In the genomic region with DNA sequence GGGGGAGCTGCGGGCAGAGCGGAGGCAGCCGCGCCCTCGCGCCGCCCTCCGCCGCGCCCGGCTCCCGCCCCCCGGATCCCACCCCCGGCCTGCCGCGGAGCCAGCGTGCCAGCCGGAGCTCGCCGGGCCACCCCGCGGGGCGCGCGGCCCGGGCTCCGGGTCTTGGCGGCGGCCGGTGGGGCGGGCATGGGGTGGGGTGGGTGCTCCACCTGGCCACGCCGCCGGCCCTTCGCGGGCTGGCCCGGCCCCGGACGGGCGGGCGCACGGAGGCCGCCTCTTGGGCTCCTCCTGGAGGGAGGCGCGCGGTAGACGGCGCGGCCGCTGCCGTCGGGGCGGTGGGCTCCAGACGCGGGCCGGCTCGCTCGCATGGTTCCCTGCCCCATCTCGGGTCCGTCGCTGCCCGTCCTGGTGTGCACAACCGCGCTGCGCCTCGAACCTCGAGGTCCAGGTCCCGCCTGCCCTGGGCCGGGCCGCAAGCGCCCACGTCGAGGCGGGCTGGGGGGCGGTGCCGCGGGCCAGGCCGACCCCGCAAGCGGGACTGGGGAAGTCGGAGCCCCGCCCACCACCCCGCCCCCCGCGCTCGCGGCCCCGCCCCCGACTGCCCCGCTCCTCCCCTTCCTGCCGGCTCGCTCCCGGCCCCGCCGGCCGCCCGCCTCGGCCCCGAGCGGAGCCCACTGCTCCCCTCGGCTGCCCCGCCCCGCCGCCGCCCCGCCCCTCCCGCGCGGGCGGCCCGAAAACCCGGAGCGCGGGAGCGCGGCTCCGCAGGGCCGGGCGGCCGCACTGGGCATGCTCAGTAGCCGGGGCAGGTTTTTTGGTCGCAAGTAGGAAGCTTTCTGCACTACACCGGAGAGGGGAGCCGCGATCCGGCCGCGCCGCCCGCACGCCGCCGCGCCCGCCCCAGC, we compare ENCODE assay signal across 8 cellular contexts. TPM values are rescaled to one million over a fixed set of nuclear protein-coding genes. Genes with fewer than 3 reads are reported as not detected.
DNase-seq lines count a peak whose midpoint lies in the region; ATAC-seq and TF ChIP-seq lines count a peak whose summit lies in the region.

A gene with protein sequence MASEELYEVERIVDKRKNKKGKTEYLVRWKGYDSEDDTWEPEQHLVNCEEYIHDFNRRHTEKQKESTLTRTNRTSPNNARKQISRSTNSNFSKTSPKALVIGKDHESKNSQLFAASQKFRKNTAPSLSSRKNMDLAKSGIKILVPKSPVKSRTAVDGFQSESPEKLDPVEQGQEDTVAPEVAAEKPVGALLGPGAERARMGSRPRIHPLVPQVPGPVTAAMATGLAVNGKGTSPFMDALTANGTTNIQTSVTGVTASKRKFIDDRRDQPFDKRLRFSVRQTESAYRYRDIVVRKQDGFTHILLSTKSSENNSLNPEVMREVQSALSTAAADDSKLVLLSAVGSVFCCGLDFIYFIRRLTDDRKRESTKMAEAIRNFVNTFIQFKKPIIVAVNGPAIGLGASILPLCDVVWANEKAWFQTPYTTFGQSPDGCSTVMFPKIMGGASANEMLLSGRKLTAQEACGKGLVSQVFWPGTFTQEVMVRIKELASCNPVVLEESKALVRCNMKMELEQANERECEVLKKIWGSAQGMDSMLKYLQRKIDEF (plus strand): TSS at position 814 of the 902 bp plus-strand sequence. CDS start 380 bp downstream, outside the sequence.

- TF ChIP-seq EP300 in upper lobe of left lung (IDR thresholded peaks at IDR 0.05) = no peak

- DNase-seq in NCI-H1436 (lab: John Stamatoyannopoulos, UW) (peak; percentile 87), T-cell (peak; percentile 64 to 92 (median 80)), adipocyte (ENCODE audit: low read depth) (peak; percentile 94), heart right ventricle (peak; percentile 85 to 92), progenitor cell of endocrine pancreas (ENCODE audit: low spot score, unreplicated experiment) (peak; percentile 82), upper lobe of left lung (peak; percentile 86 to 99)

- H3K36me3 Mint-ChIP-seq in T-cell = no peaks in the 10 kb centered on the region
- peaks cover 4% of the 10 kb centered on the region for H3K36me3 Mint-ChIP-seq in progenitor cell of endocrine pancreas (ENCODE audit: insufficient read depth)

- CTCF ChIA-PET in T-cell (lab: Charles Lee) = no interaction called here

- peak in 1 of 4 donors; percentile 51 for TF ChIP-seq POLR2A in upper lobe of left lung (IDR thresholded peaks at IDR 0.05)

- H3K4me3 Mint-ChIP-seq in T-cell (peak within 1 kb of the TSS; percentile 87 to 96 (median 92)), progenitor cell of endocrine pancreas (ENCODE audit: low read depth) (peak within 1 kb of the TSS; percentile 90)

- H3K9me3 Mint-ChIP-seq in T-cell = peaks cover 7 to 10% (median 9%) of the 10 kb centered on the region in 3 donors
- H3K9me3 Mint-ChIP-seq in progenitor cell of endocrine pancreas (ENCODE audit: low read depth) = peaks cover 14% of the 10 kb centered on the region

- H3K27ac ChIP-seq in heart right ventricle (peak within 1 kb of the TSS in 9 of 10 donors; percentile 54 to 89 (median 80)), upper lobe of left lung (peak within 1 kb of the TSS; percentile 82 to 93 (median 86))

- peaks cover 11% of the 10 kb centered on the region for H3K4me1 ChIP-seq in adipocyte (ENCODE audit: control insufficient read depth, insufficient read depth, low read length)
- H3K4me1 ChIP-seq in heart right ventricle = peaks cover 0 to 43% (median 18%) of the 10 kb centered on the region in 9 donors
- peaks cover 4 to 22% (median 11%) of the 10 kb centered on the region in 4 donors for H3K4me1 ChIP-seq in upper lobe of left lung

- H3K4me1 Mint-ChIP-seq in T-cell (peaks cover 45 to 52% (median 47%) of the 10 kb centered on the region in 3 donors), progenitor cell of endocrine pancreas (ENCODE audit: low read depth) (peaks cover 17% of the 10 kb centered on the region)

- POLR2A ChIA-PET in T-cell (lab: Charles Lee) = interaction anchor here in 1 of 2 donors (1.1 kb wide), 1 partner anchor 755 kb away, joined by 6 read pairs; a partner anchor contains a TSS

- ATAC-seq in HG02798 (IDR thresholded peaks at IDR 0.05; ENCODE audit: poor library complexity, unreplicated experiment) = peak; percentile 74
- ATAC-seq in T-cell (replicated peaks in 1 of 4) = peak; percentile 78 to 84 (median 80)
- ATAC-seq in heart right ventricle = peak; percentile 87 to 94 (median 92)
- peak; percentile 92 to 94 for ATAC-seq in upper lobe of left lung (ENCODE audit: low FRiP score in 2 of 2)

- H3K27me3 ChIP-seq in adipocyte (replicated peaks; ENCODE audit: control insufficient read depth, insufficient read depth, low read length) (no peaks in the 10 kb centered on the region), heart right ventricle (no peaks in the 10 kb centered on the region), upper lobe of left lung (no peaks in the 10 kb centered on the region)

- 0 out of 2 replicates have a peak, but pooled peaks have one; percentile 6 for TF ChIP-seq CTCF in GM12875 (IDR thresholded peaks at IDR 0.05; ENCODE audit: borderline replicate concordance, insufficient read depth, low read depth, low read length)
- peak in 7 of 9 donors; percentile 5 to 53 (median 33) for TF ChIP-seq CTCF in heart right ventricle (IDR thresholded peaks at IDR 0.05)
- peak; percentile 44 for TF ChIP-seq CTCF in progenitor cell of endocrine pancreas (IDR thresholded peaks at IDR 0.05; ENCODE audit: unreplicated experiment)
- peak in 5 of 6 experiments; percentile 50 to 67 (median 56) for TF ChIP-seq CTCF in upper lobe of left lung (IDR thresholded peaks at IDR 0.05)

- peak within 1 kb of the TSS; percentile 72 to 87 for H3K27ac Mint-ChIP-seq in T-cell
- peak within 1 kb of the TSS; percentile 91 for H3K27ac Mint-ChIP-seq in progenitor cell of endocrine pancreas

- H3K27me3 Mint-ChIP-seq in T-cell = no peaks in the 10 kb centered on the region
- H3K27me3 Mint-ChIP-seq in progenitor cell of endocrine pancreas = peaks cover 36% of the 10 kb centered on the region

- peak within 1 kb of the TSS; percentile 57 for H3K4me3 ChIP-seq in GM12875 (ENCODE audit: low read depth, low read length)
- H3K4me3 ChIP-seq in adipocyte (ENCODE audit: low read length) = peak within 1 kb of the TSS; percentile 89
- H3K4me3 ChIP-seq in heart right ventricle = peak within 1 kb of the TSS; percentile 63 to 82 (median 71)
- H3K4me3 ChIP-seq in upper lobe of left lung = peak within 1 kb of the TSS; percentile 76 to 91 (median 78)

- intact Hi-C loops in heart right ventricle (cut with DNase I) = loop anchor here in 8 of 10 donors (2.0 to 10.0 kb wide), 11 partner anchors 129 to 461 kb away; a partner anchor contains a TSS

- H3K9ac ChIP-seq in adipocyte (ENCODE audit: low read length) = peak within 1 kb of the TSS; percentile 80

- WGBS in heart right ventricle, 2 donors = 0 to 1% methylated on average over 61 to 135 of the region's 135 CpGs
- no CpG with 5 or more reads among the region's 135 CpGs for WGBS in upper lobe of left lung, 2 donors

- H3K36me3 ChIP-seq in adipocyte (ENCODE audit: control insufficient read depth, insufficient read depth, low read length, severe bottlenecking) (no peaks in the 10 kb centered on the region), heart right ventricle (no peaks in the 10 kb centered on the region), upper lobe of left lung (no peaks in the 10 kb centered on the region)

- peaks cover 6% of the 10 kb centered on the region for H3K9me3 ChIP-seq in adipocyte (ENCODE audit: control insufficient read depth, low read length)
- peaks cover 0 to 9% (median 0%) of the 10 kb centered on the region in 11 donors for H3K9me3 ChIP-seq in heart right ventricle
- no peaks in the 10 kb centered on the region for H3K9me3 ChIP-seq in upper lobe of left lung

RNA-seq across cellular contexts. Expression of the gene that starts here (rescaled TPM):
- total RNA-seq in T-cell (10 to 100 TPM; 24.7 to 36.8 (median 30.2) TPM), heart right ventricle (10 to 100 TPM; 29.0 to 39.9 (median 33.4) TPM), progenitor cell of endocrine pancreas (78.3 TPM in 2 replicates), upper lobe of left lung (10 to 100 TPM; 17.6 to 48.9 (median 32.9) TPM)
- polyA plus RNA-seq in heart right ventricle = 10 to 100 TPM in 1 of 2 donors, 1 to 10 TPM in 1; 4.1 to 10.2 TPM

Comparison
In these comparisons a context has a peak if more than half of its experiments do, and no peak if none do; other contexts are left out.
1. Peak in every context shown above with its lines: DNase-seq, ATAC-seq, H3K4me3 ChIP-seq and H3K27ac ChIP-seq.
2. CTCF ChIP-seq: peak in every context shown above with its lines; median percentile 56 in upper lobe of left lung; 44 in progenitor cell of endocrine pancreas; 33 in heart right ventricle; 6 in GM12875.